ENCODE assay signal across 9 cellular contexts in genomic region chr20:289693-290080, GRCh38. TPM values are rescaled to one million over a fixed set of nuclear protein-coding genes. Genes with fewer than 3 reads are reported as not detected.
A peak's percentile ranks its signal among the peaks of the same experiment; 100 is the strongest.
DNase-seq lines count a peak whose midpoint lies in the region; ATAC-seq, FAIRE-seq and TF ChIP-seq lines count a peak whose summit lies in the region.
"Had no signal": no experiment of that assay in that cellular context is flagged by ENCODE, and none has a peak within 500 bp of the region (broad histone marks: within the 10 kb centered on the region; RNA-seq: fewer than 3 reads in every experiment).

No MANE protein-coding gene starts in this region.

- peaks cover 7% of the 10 kb centered on the region for H3K4me1 Mint-ChIP-seq in activated naive CD8-positive, alpha-beta T cell (ENCODE audit: low read depth)
- H3K4me1 Mint-ChIP-seq in activated naive CD8-positive, alpha-beta T cell treated with anti-CD3 and anti-CD28 coated beads, Interleukin-2, amount 50 U/mL, for 24 hours, result peaks cover 16% of the 10 kb centered on the region
- peaks cover 19% of the 10 kb centered on the region for H3K4me1 Mint-ChIP-seq in activated T-helper 2 cell treated with anti-CD3 and anti-CD28 coated beads, Interferon-gamma antibody, Interleukin-2, Interleukin-4, amounts not matched to agents 10 μg/mL and 5 μg/mL and 100 μg/mL, durations not matched to agents 14 hours and 24 hours and 36 hours (ENCODE audit: low read depth)
- H3K4me1 Mint-ChIP-seq in chondrocyte (ENCODE audit: low read depth), result peaks cover 15% of the 10 kb centered on the region

- TF ChIP-seq POLR2A in transverse colon (IDR thresholded peaks at IDR 0.05), result no peak

- DNase-seq in activated naive CD8-positive, alpha-beta T cell treated with anti-CD3 and anti-CD28 coated beads, Interleukin-2, amount 50 U/mL, for 24 hours, result no peak
- DNase-seq in activated T-helper 2 cell treated with anti-CD3 and anti-CD28 coated beads, Interferon-gamma antibody, Interleukin-2, Interleukin-4, amounts not matched to agents 10 μg/mL and 5 μg/mL and 100 μg/mL, durations not matched to agents 14 hours and 24 hours and 36 hours (ENCODE audit: low spot score), result no peak
- DNase-seq in kidney, result peak; percentile 2
- DNase-seq in transverse colon, result no peak
- DNase-seq in chondrocyte (ENCODE audit: low spot score), result no peak
- DNase-seq in SIG-M5 treated with dmso at 0.1 percent for 504 hours (lab: John Stamatoyannopoulos, UW; ENCODE audit: unreplicated experiment), result no peak
- DNase-seq in RPMI8226, result no peak

- no peaks in the 10 kb centered on the region for H3K9me3 Mint-ChIP-seq in activated naive CD8-positive, alpha-beta T cell (ENCODE audit: low read depth)
- no peaks in the 10 kb centered on the region for H3K9me3 Mint-ChIP-seq in activated naive CD8-positive, alpha-beta T cell treated with anti-CD3 and anti-CD28 coated beads, Interleukin-2, amount 50 U/mL, for 24 hours
- no peaks in the 10 kb centered on the region for H3K9me3 Mint-ChIP-seq in activated T-helper 2 cell treated with anti-CD3 and anti-CD28 coated beads, Interferon-gamma antibody, Interleukin-2, Interleukin-4, amounts not matched to agents 10 μg/mL and 5 μg/mL and 100 μg/mL, durations not matched to agents 14 hours and 24 hours and 36 hours
- H3K9me3 Mint-ChIP-seq in chondrocyte (ENCODE audit: low read depth), result peaks cover 4% of the 10 kb centered on the region

- H3K36me3 ChIP-seq in kidney (ENCODE audit: control insufficient read depth in 1 of 2, insufficient read depth in 2 of 2, low read length in 2 of 2), result no peaks in the 10 kb centered on the region
- no peaks in the 10 kb centered on the region for H3K36me3 ChIP-seq in transverse colon

- peak overlapping the region; percentile 63 to 88 for H3K27ac ChIP-seq in kidney (ENCODE audit: low read depth in 2 of 2, low read length in 2 of 2)
- H3K27ac ChIP-seq in transverse colon, result peak overlapping the region; percentile 83 to 88 (median 86)

- no peaks in the 10 kb centered on the region for H3K36me3 Mint-ChIP-seq in activated naive CD8-positive, alpha-beta T cell
- H3K36me3 Mint-ChIP-seq in activated naive CD8-positive, alpha-beta T cell treated with anti-CD3 and anti-CD28 coated beads, Interleukin-2, amount 50 U/mL, for 24 hours (ENCODE audit: low read depth), result no peaks in the 10 kb centered on the region
- H3K36me3 Mint-ChIP-seq in activated T-helper 2 cell treated with anti-CD3 and anti-CD28 coated beads, Interferon-gamma antibody, Interleukin-2, Interleukin-4, amounts not matched to agents 10 μg/mL and 5 μg/mL and 100 μg/mL, durations not matched to agents 14 hours and 24 hours and 36 hours (ENCODE audit: low read depth), result peaks cover 11% of the 10 kb centered on the region
- peaks cover 2% of the 10 kb centered on the region for H3K36me3 Mint-ChIP-seq in chondrocyte (ENCODE audit: low read depth)

- no peaks in the 10 kb centered on the region for H3K27me3 Mint-ChIP-seq in activated naive CD8-positive, alpha-beta T cell
- no peaks in the 10 kb centered on the region for H3K27me3 Mint-ChIP-seq in activated naive CD8-positive, alpha-beta T cell treated with anti-CD3 and anti-CD28 coated beads, Interleukin-2, amount 50 U/mL, for 24 hours
- H3K27me3 Mint-ChIP-seq in activated T-helper 2 cell treated with anti-CD3 and anti-CD28 coated beads, Interferon-gamma antibody, Interleukin-2, Interleukin-4, amounts not matched to agents 10 μg/mL and 5 μg/mL and 100 μg/mL, durations not matched to agents 14 hours and 24 hours and 36 hours (ENCODE audit: low read depth), result no peaks in the 10 kb centered on the region
- no peaks in the 10 kb centered on the region for H3K27me3 Mint-ChIP-seq in chondrocyte (ENCODE audit: low read depth)

- H3K4me3 ChIP-seq in kidney (ENCODE audit: low read length in 2 of 2) (peak overlapping the region; percentile 84 to 96), transverse colon (peak overlapping the region; percentile 24 to 68 (median 59))

- in situ Hi-C loops in transverse colon (cut with MboI; ENCODE audit: low pct_ligation_motif_present in 1 of 4, low pct_unique_long_range_greater_than_20kb in 1 of 4, low sequenced_read_pairs in 3 of 4), result no loop called here

- H3K9ac ChIP-seq in kidney (ENCODE audit: low read length in 2 of 2), result peak overlapping the region; percentile 77 to 94

- TF ChIP-seq EP300 in transverse colon (IDR thresholded peaks at IDR 0.05; ENCODE audit: low read depth), result no peak

- FAIRE-seq in kidney (lab: Jason Lieb, UNC), result no peak

- H3K27me3 ChIP-seq in transverse colon, result no peaks in the 10 kb centered on the region

- H3K4me3 Mint-ChIP-seq in activated naive CD8-positive, alpha-beta T cell, result no peak overlapping the region
- no peak overlapping the region for H3K4me3 Mint-ChIP-seq in activated naive CD8-positive, alpha-beta T cell treated with anti-CD3 and anti-CD28 coated beads, Interleukin-2, amount 50 U/mL, for 24 hours
- no peak overlapping the region for H3K4me3 Mint-ChIP-seq in activated T-helper 2 cell treated with anti-CD3 and anti-CD28 coated beads, Interferon-gamma antibody, Interleukin-2, Interleukin-4, amounts not matched to agents 10 μg/mL and 5 μg/mL and 100 μg/mL, durations not matched to agents 14 hours and 24 hours and 36 hours (ENCODE audit: low read depth)
- H3K4me3 Mint-ChIP-seq in chondrocyte (ENCODE audit: unreplicated experiment), result no peak overlapping the region

- TF ChIP-seq CTCF in kidney (IDR thresholded peaks at IDR 0.05; ENCODE audit: borderline replicate concordance, extremely low read depth, insufficient read depth), result no peak
- TF ChIP-seq CTCF in transverse colon (IDR thresholded peaks at IDR 0.05), result no peak
- TF ChIP-seq CTCF in chondrocyte (IDR thresholded peaks at IDR 0.05), result no peak

- intact Hi-C loops in activated T-helper 2 cell treated with anti-CD3 and anti-CD28 coated beads, Interferon-gamma antibody, Interleukin-2, Interleukin-4, amounts not matched to agents 10 μg/mL and 5 μg/mL and 100 μg/mL, durations not matched to agents 14 hours and 24 hours and 36 hours (cut with micrococcal nuclease), result loop anchor here (1.0 kb wide), 1 partner anchor 38 kb away; no protein-coding TSS in a partner anchor
- intact Hi-C loops in kidney (cut with DNase I), result no loop called here
- intact Hi-C loops in transverse colon (cut with DNase I; ENCODE audit: low total_unique reads), result no loop called here

- H3K4me1 ChIP-seq in kidney (ENCODE audit: control insufficient read depth in 1 of 2, insufficient read depth in 1 of 2, low read depth in 1 of 2, low read length in 2 of 2) (peaks cover 0 to 11% of the 10 kb centered on the region in 2 donors), transverse colon (peaks cover 0 to 20% (median 10%) of the 10 kb centered on the region in 4 donors)

- ATAC-seq in activated naive CD8-positive, alpha-beta T cell treated with anti-CD3 and anti-CD28 coated beads, Interleukin-2, amount 50 U/mL, for 24 hours, result no peak

- WGBS in transverse colon (ENCODE audit: low coverage in 1 of 2), 2 donors, result 40% methylated on average over 2 of the region's 2 CpGs; no CpG with 5 or more reads in 1 of the 2 donors

- peak overlapping the region; percentile 72 for H3K27ac Mint-ChIP-seq in activated naive CD8-positive, alpha-beta T cell
- no peak overlapping the region for H3K27ac Mint-ChIP-seq in activated naive CD8-positive, alpha-beta T cell treated with anti-CD3 and anti-CD28 coated beads, Interleukin-2, amount 50 U/mL, for 24 hours
- H3K27ac Mint-ChIP-seq in activated T-helper 2 cell treated with anti-CD3 and anti-CD28 coated beads, Interferon-gamma antibody, Interleukin-2, Interleukin-4, amounts not matched to agents 10 μg/mL and 5 μg/mL and 100 μg/mL, durations not matched to agents 14 hours and 24 hours and 36 hours, result peak overlapping the region; percentile 87
- no peak overlapping the region for H3K27ac Mint-ChIP-seq in chondrocyte (ENCODE audit: unreplicated experiment)

- H3K9me3 ChIP-seq in kidney (ENCODE audit: control insufficient read depth in 1 of 2, low read length in 2 of 2) (no peaks in the 10 kb centered on the region), transverse colon (no peaks in the 10 kb centered on the region)

RNA-seq across cellular contexts. Expression of gene C20orf96, which starts 0.9 kb away (rescaled TPM):
- 7.6 and 9.5 TPM in 2 replicates for total RNA-seq in activated T-helper 2 cell treated with anti-CD3 and anti-CD28 coated beads, Interferon-gamma antibody, Interleukin-2, Interleukin-4, amounts not matched to agents 10 μg/mL and 5 μg/mL and 100 μg/mL, durations not matched to agents 14 hours and 24 hours and 36 hours
- total RNA-seq in kidney, result 9.4 TPM
- polyA plus RNA-seq in kidney (ENCODE audit: insufficient read depth, low read depth, low replicate concordance), result 12.5 TPM
- 10 to 100 TPM in 1 of 4 donors, 1 to 10 TPM in 3; 3.0 to 97.3 (median 3.7) TPM for total RNA-seq in transverse colon
- 10.8 to 12.1 TPM (median 11.1 TPM) in 3 replicates for total RNA-seq in chondrocyte

RNA-seq across cellular contexts. Expression of gene ZCCHC3, which starts 7.7 kb away (rescaled TPM):
- 26.9 and 27.6 TPM in 2 replicates for total RNA-seq in activated T-helper 2 cell treated with anti-CD3 and anti-CD28 coated beads, Interferon-gamma antibody, Interleukin-2, Interleukin-4, amounts not matched to agents 10 μg/mL and 5 μg/mL and 100 μg/mL, durations not matched to agents 14 hours and 24 hours and 36 hours
- total RNA-seq in kidney, result 16.4 TPM
- 12.8 TPM for polyA plus RNA-seq in kidney (ENCODE audit: insufficient read depth, low read depth, low replicate concordance)
- total RNA-seq in transverse colon, result 10 to 100 TPM in 2 of 4 donors, 1 to 10 TPM in 2; 6.6 to 16.0 (median 10.1) TPM
- 17.2 to 18.6 TPM (median 17.4 TPM) in 3 replicates for total RNA-seq in chondrocyte

RNA-seq across cellular contexts. Expression of gene DEFB132, which starts 32.2 kb away (rescaled TPM):
- not detected in 2 replicates for total RNA-seq in activated T-helper 2 cell treated with anti-CD3 and anti-CD28 coated beads, Interferon-gamma antibody, Interleukin-2, Interleukin-4, amounts not matched to agents 10 μg/mL and 5 μg/mL and 100 μg/mL, durations not matched to agents 14 hours and 24 hours and 36 hours
- total RNA-seq in kidney (not detected), transverse colon (not detected), chondrocyte (not detected in 3 replicates)
- polyA plus RNA-seq in kidney (ENCODE audit: insufficient read depth, low read depth, low replicate concordance), result 0.24 TPM
- total RNA-seq: activated naive CD4-positive, alpha-beta T cell treated with anti-CD3 and anti-CD28 coated beads, Interleukin-2, amount 50 U/mL, for 72 hours had no signal

RNA-seq across cellular contexts. Expression of gene SOX12, which starts 35.7 kb away (rescaled TPM):
- total RNA-seq in activated T-helper 2 cell treated with anti-CD3 and anti-CD28 coated beads, Interferon-gamma antibody, Interleukin-2, Interleukin-4, amounts not matched to agents 10 μg/mL and 5 μg/mL and 100 μg/mL, durations not matched to agents 14 hours and 24 hours and 36 hours, result 14.4 and 15.0 TPM in 2 replicates
- total RNA-seq in kidney (12.7 TPM), transverse colon (1 to 10 TPM; 2.0 to 5.0 (median 3.5) TPM), chondrocyte (34.3 to 40.4 TPM (median 39.6 TPM) in 3 replicates)
- polyA plus RNA-seq in kidney (ENCODE audit: insufficient read depth, low read depth, low replicate concordance), result 11.3 TPM

RNA-seq across cellular contexts. Expression of gene NRSN2, which starts 57.2 kb away (rescaled TPM):
- total RNA-seq in activated T-helper 2 cell treated with anti-CD3 and anti-CD28 coated beads, Interferon-gamma antibody, Interleukin-2, Interleukin-4, amounts not matched to agents 10 μg/mL and 5 μg/mL and 100 μg/mL, durations not matched to agents 14 hours and 24 hours and 36 hours, result 5.9 and 7.1 TPM in 2 replicates
- 48.1 TPM for total RNA-seq in kidney
- polyA plus RNA-seq in kidney (ENCODE audit: insufficient read depth, low read depth, low replicate concordance), result 50.0 TPM
- 10 to 100 TPM in 3 of 4 donors, 1 to 10 TPM in 1; 7.1 to 18.0 (median 12.8) TPM for total RNA-seq in transverse colon
- total RNA-seq in chondrocyte, result 72.1 to 77.1 TPM (median 73.2 TPM) in 3 replicates

Comparison
In these comparisons a context has a peak if more than half of its experiments do, and no peak if none do; other contexts are left out.
1. H3K27ac Mint-ChIP-seq: peak in activated naive CD8-positive, alpha-beta T cell (single experiment) and activated T-helper 2 cell treated with anti-CD3 and anti-CD28 coated beads, Interferon-gamma antibody, Interleukin-2, Interleukin-4, amounts not matched to agents 10 μg/mL and 5 μg/mL and 100 μg/mL, durations not matched to agents 14 hours and 24 hours and 36 hours (single experiment); none in activated naive CD8-positive, alpha-beta T cell treated with anti-CD3 and anti-CD28 coated beads, Interleukin-2, amount 50 U/mL, for 24 hours (single experiment) and chondrocyte (single experiment).